In the genomic region with DNA sequence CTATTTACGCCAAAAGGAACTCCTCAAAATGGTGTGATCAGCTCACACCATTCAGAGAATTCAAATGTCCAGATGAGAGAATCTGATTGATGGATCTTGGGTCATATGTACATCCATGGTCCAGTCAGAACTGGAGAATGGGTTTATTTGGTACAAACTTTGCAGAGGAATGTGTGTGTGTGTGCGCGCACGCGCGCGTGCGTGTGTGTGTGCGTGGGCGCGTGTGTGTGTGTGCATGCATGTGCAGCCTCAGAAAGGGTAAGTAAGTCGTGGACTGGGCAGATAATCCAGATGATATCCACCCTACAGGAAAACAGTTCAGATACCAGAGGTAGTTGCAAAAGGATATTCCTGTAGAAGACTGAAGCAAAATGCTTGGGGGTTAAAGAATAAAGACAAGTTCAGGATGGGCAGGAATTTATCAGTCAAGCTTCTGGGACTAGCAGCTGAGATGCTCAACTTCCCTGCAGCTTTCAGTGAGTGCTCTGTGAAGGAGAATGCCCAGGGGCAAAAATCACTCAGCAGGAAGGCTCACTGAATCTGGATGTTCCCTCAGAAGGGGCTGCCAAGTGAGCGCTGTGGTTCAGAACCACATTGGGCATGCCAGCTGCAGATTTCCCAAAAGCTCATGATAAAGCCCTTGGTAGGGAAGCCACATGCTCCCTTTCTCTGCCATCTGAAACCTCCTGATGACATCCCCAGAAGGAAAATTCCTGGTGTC, we compare ENCODE assay signal across 27 cellular contexts.
A peak's percentile ranks its signal among the peaks of the same experiment; 100 is the strongest.
DNase-seq lines count a peak whose midpoint lies in the region; ATAC-seq, FAIRE-seq and TF ChIP-seq lines count a peak whose summit lies in the region.
"Had no signal": no experiment of that assay in that cellular context is flagged by ENCODE, and none has a peak within 500 bp of the region (broad histone marks: within the 10 kb centered on the region; RNA-seq: fewer than 3 reads in every experiment).

No MANE protein-coding gene starts in this region.

- ATAC-seq in HG03095 (IDR thresholded peaks at IDR 0.05; ENCODE audit: unreplicated experiment), result no peak
- ATAC-seq in activated CD8-positive, alpha-beta T cell treated with anti-CD3 and anti-CD28 coated beads for 36 hours, result no peak
- ATAC-seq: GM23338, Panc1 had no signal

- FAIRE-seq in kidney (lab: Jason Lieb, UNC), result no peak

- no peaks in the 10 kb centered on the region for H3K9me3 Mint-ChIP-seq in activated CD8-positive, alpha-beta T cell treated with anti-CD3 and anti-CD28 coated beads for 36 hours
- H3K9me3 Mint-ChIP-seq: GM23338 had no signal

- no peak for TF ChIP-seq CTCF in kidney (IDR thresholded peaks at IDR 0.05; ENCODE audit: borderline replicate concordance, extremely low read depth, insufficient read depth)
- no peak for TF ChIP-seq CTCF in activated CD8-positive, alpha-beta T cell treated with anti-CD3 and anti-CD28 coated beads for 36 hours (IDR thresholded peaks at IDR 0.05)

- no peak overlapping the region for H3K4me3 Mint-ChIP-seq in activated CD8-positive, alpha-beta T cell treated with anti-CD3 and anti-CD28 coated beads for 36 hours
- H3K4me3 Mint-ChIP-seq: CD4-positive, CD25-positive, alpha-beta regulatory T cell; GM23338; IgD-negative memory B cell had no signal

- no peaks in the 10 kb centered on the region for H3K4me1 ChIP-seq in kidney (ENCODE audit: control insufficient read depth in 1 of 2, insufficient read depth in 1 of 2, low read depth in 1 of 2, low read length in 2 of 2)

- H3K36me3 Mint-ChIP-seq in activated CD8-positive, alpha-beta T cell treated with anti-CD3 and anti-CD28 coated beads for 36 hours (ENCODE audit: low read depth), result no peaks in the 10 kb centered on the region
- H3K36me3 Mint-ChIP-seq: CD4-positive, CD25-positive, alpha-beta regulatory T cell; IgD-negative memory B cell had no signal

- POLR2A ChIA-PET in activated CD8-positive, alpha-beta T cell treated with anti-CD3 and anti-CD28 coated beads for 36 hours (lab: Charles Lee), result no interaction called here

- no peak overlapping the region for H3K27ac ChIP-seq in SK-N-MC
- H3K27ac ChIP-seq in kidney (ENCODE audit: low read depth in 2 of 2, low read length in 2 of 2), result no peak overlapping the region
- H3K27ac ChIP-seq: 22Rv1, BLaER1, HL-60, KMS-11, RWPE1 had no signal

- H3K9me3 ChIP-seq in SK-N-MC (ENCODE audit: low read depth, low read length) (no peaks in the 10 kb centered on the region), kidney (ENCODE audit: control insufficient read depth in 1 of 2, low read length in 2 of 2) (peaks cover 0 to 5% of the 10 kb centered on the region in 2 donors)
- H3K9me3 ChIP-seq: BLaER1 had no signal

- H3K27ac Mint-ChIP-seq in activated CD8-positive, alpha-beta T cell treated with anti-CD3 and anti-CD28 coated beads for 36 hours, result no peak overlapping the region
- H3K27ac Mint-ChIP-seq: CD4-positive, CD25-positive, alpha-beta regulatory T cell; GM23338; IgD-negative memory B cell had no signal

- no peaks in the 10 kb centered on the region for H3K4me1 Mint-ChIP-seq in activated CD8-positive, alpha-beta T cell treated with anti-CD3 and anti-CD28 coated beads for 36 hours (ENCODE audit: low read depth)
- H3K4me1 Mint-ChIP-seq: GM23338, IgD-negative memory B cell had no signal

- H3K27me3 Mint-ChIP-seq in activated CD8-positive, alpha-beta T cell treated with anti-CD3 and anti-CD28 coated beads for 36 hours, result peaks cover 2% of the 10 kb centered on the region
- H3K27me3 Mint-ChIP-seq: CD4-positive, CD25-positive, alpha-beta regulatory T cell had no signal

- H3K9ac ChIP-seq in SK-N-MC (ENCODE audit: insufficient read length), result no peak overlapping the region
- H3K9ac ChIP-seq in kidney (ENCODE audit: low read length in 2 of 2), result no peak overlapping the region
- H3K9ac ChIP-seq: BLaER1, KMS-11 had no signal

- H3K36me3 ChIP-seq in SK-N-MC (ENCODE audit: insufficient read depth, low read length) (no peaks in the 10 kb centered on the region), kidney (ENCODE audit: control insufficient read depth in 1 of 2, insufficient read depth in 2 of 2, low read length in 2 of 2) (no peaks in the 10 kb centered on the region)
- H3K36me3 ChIP-seq: BLaER1 had no signal

- intact Hi-C loops in kidney (cut with DNase I), result no loop called here
- intact Hi-C loops in activated CD8-positive, alpha-beta T cell treated with anti-CD3 and anti-CD28 coated beads for 36 hours (cut with micrococcal nuclease), result no loop called here

- CTCF ChIA-PET in activated CD8-positive, alpha-beta T cell treated with anti-CD3 and anti-CD28 coated beads for 36 hours (lab: Charles Lee), result no interaction called here

- DNase-seq in NCI-H345 (lab: John Stamatoyannopoulos, UW) (peak; percentile 15), NCI-H345 treated with DMSO at 0.1 percent for 48 hours (lab: John Stamatoyannopoulos, UW; ENCODE audit: unreplicated experiment) (no peak), SK-N-MC (ENCODE audit: low read depth, low spot score) (peak; percentile 26), kidney (peak; percentile 44), GM03348 (ENCODE audit: low spot score) (no peak), NOMO-1 treated with DMSO at 0.1 percent for 48 hours (lab: John Stamatoyannopoulos, UW; ENCODE audit: unreplicated experiment) (no peak)
- no peak for DNase-seq in activated CD8-positive, alpha-beta T cell treated with anti-CD3 and anti-CD28 coated beads for 36 hours
- DNase-seq: CD4-positive, CD25-positive, alpha-beta regulatory T cell; DMS153; DND-41; HCEC 1CT; NCI-H1092; NCI-H1436; NCI-H187 treated with DMSO at 0.1 percent for 48 hours; NCI-H2171 treated with DMSO at 0.1 percent for 48 hours; NCI-H526; SHP77; SW 1271 had no signal

- H3K4me3 ChIP-seq in SK-N-MC (no peak overlapping the region), kidney (ENCODE audit: low read length in 2 of 2) (no peak overlapping the region)
- H3K4me3 ChIP-seq: BLaER1, GM23338 had no signal

Comparison
In these comparisons a context has a peak if more than half of its experiments do, and no peak if none do; other contexts are left out.
1. DNase-seq: peak in NCI-H345 (single experiment), SK-N-MC (single experiment) and kidney (single experiment); none in NCI-H345 treated with DMSO at 0.1 percent for 48 hours (single experiment), activated CD8-positive, alpha-beta T cell treated with anti-CD3 and anti-CD28 coated beads for 36 hours (single experiment), GM03348 (single experiment) and NOMO-1 treated with DMSO at 0.1 percent for 48 hours (single experiment).